In genomic region chr11:126029805-126030204, GRCh38 we compare ENCODE assay signal across 28 cellular contexts. TPM values are rescaled to one million over a fixed set of nuclear protein-coding genes. Genes with fewer than 3 reads are reported as not detected.
DNase-seq lines count a peak whose midpoint lies in the region; ATAC-seq and TF ChIP-seq lines count a peak whose summit lies in the region.
"Had no signal": no experiment of that assay in that cellular context is flagged by ENCODE, and none has a peak within 500 bp of the region (broad histone marks: within the 10 kb centered on the region; RNA-seq: fewer than 3 reads in every experiment).

No MANE protein-coding gene starts in this region.

- H3K4me1 ChIP-seq in right lobe of liver (peaks cover 0 to 28% (median 11%) of the 10 kb centered on the region in 4 donors), suprapubic skin (peaks cover 24% of the 10 kb centered on the region)

- DNase-seq in NCI-H2171 treated with DMSO at 0.1 percent for 48 hours (lab: John Stamatoyannopoulos, UW) (peak; percentile 22), NCI-H2171 (lab: John Stamatoyannopoulos, UW) (no peak), fibroblast of villous mesenchyme (ENCODE audit: low read depth) (peak; percentile 4), right lobe of liver (no peak), suprapubic skin (ENCODE audit: low spot score in 2 of 2) (no peak), NOMO-1 treated with DMSO at 0.1 percent for 48 hours (lab: John Stamatoyannopoulos, UW; ENCODE audit: unreplicated experiment) (no peak)
- no peak for DNase-seq in activated CD4-positive, alpha-beta T cell treated with anti-CD3 and anti-CD28 coated beads, Interleukin-2, amount 50 U/mL, for 4 hours
- DNase-seq: activated CD4-positive, alpha-beta T cell treated with anti-CD3 and anti-CD28 coated beads, Interleukin-2, amount 10 ng/mL, durations not matched to agents 7 days and 5 days; activated effector memory CD4-positive, alpha-beta T cell treated with Interleukin-2 at 50 U/mL for 16 hours; activated T-cell treated with anti-CD3 and anti-CD28 coated beads, Interleukin-2, amount 50 U/mL, for 1 hour; COR-L47; DND-41; GF-D8; MM.1S; naive B cell; NCI-H1105 treated with DMSO at 0.1 percent for 48 hours; NCI-H2029; NCI-H226; NCI-H774; stimulated activated CD4-positive, alpha-beta T cell treated with anti-CD3 and anti-CD28 coated beads, Interleukin-4, amount 100 ng/mL, for 4 hours; substantia nigra; T-cell; WERI-Rb-1 had no signal

- TF ChIP-seq POLR2A in right lobe of liver (IDR thresholded peaks at IDR 0.05) (no peak), suprapubic skin (IDR thresholded peaks at IDR 0.05) (no peak)

- no peak for TF ChIP-seq EP300 in suprapubic skin (IDR thresholded peaks at IDR 0.05)

- no peak overlapping the region for H3K27ac ChIP-seq in right lobe of liver
- H3K27ac ChIP-seq in suprapubic skin = peak overlapping the region; percentile 42
- H3K27ac ChIP-seq: 22Rv1; BLaER1 treated with 17β-estradiol and CSF1 and Interleukin-3, amounts not matched to agents 10 nM and 100 nM; WERI-Rb-1 had no signal

- ATAC-seq in right lobe of liver (peak; percentile 73 to 87 (median 84)), HG02571 (IDR thresholded peaks at IDR 0.05; ENCODE audit: unreplicated experiment) (no peak)
- ATAC-seq: activated naive CD4-positive, alpha-beta T cell treated with anti-CD3 and anti-CD28 coated beads, Interleukin-2, amount 50 U/mL, for 72 hours; sciatic nerve; T-cell had no signal

- 76% methylated on average over 2 of the region's 2 CpGs for WGBS in right lobe of liver (ENCODE audit: insufficient coverage, low coverage, low lambda C conversion rate, missing lambda C conversion rate)
- WGBS in suprapubic skin = 89% methylated on average over 2 of the region's 2 CpGs

- H3K27me3 ChIP-seq in right lobe of liver (no peaks in the 10 kb centered on the region), suprapubic skin (no peaks in the 10 kb centered on the region)
- H3K27me3 ChIP-seq: BLaER1 treated with 17β-estradiol and CSF1 and Interleukin-3, amounts not matched to agents 10 nM and 100 nM had no signal

- TF ChIP-seq CTCF in fibroblast of villous mesenchyme (IDR thresholded peaks at IDR 0.05; ENCODE audit: insufficient read depth, low read depth, low read length) (no peak), right lobe of liver (IDR thresholded peaks at IDR 0.05) (no peak), suprapubic skin (IDR thresholded peaks at IDR 0.05) (no peak)

- H3K9me3 ChIP-seq in right lobe of liver (no peaks in the 10 kb centered on the region), suprapubic skin (no peaks in the 10 kb centered on the region)
- H3K9me3 ChIP-seq: BLaER1 treated with 17β-estradiol and CSF1 and Interleukin-3, amounts not matched to agents 10 nM and 100 nM had no signal

- H3K36me3 ChIP-seq in right lobe of liver (no peaks in the 10 kb centered on the region), suprapubic skin (no peaks in the 10 kb centered on the region)
- H3K36me3 ChIP-seq: BLaER1 treated with 17β-estradiol and CSF1 and Interleukin-3, amounts not matched to agents 10 nM and 100 nM; WERI-Rb-1 had no signal

- intact Hi-C loops in right lobe of liver (cut with DNase I) = loop anchor here in 1 of 2 donors (10.0 kb wide), 1 partner anchor 85 kb away; the partner anchor contains the start of gene VSIG10L2

- no peak overlapping the region for H3K4me3 ChIP-seq in fibroblast of villous mesenchyme (ENCODE audit: low read depth, low read length)
- no peak overlapping the region for H3K4me3 ChIP-seq in right lobe of liver
- H3K4me3 ChIP-seq in suprapubic skin = no peak overlapping the region
- H3K4me3 ChIP-seq: BLaER1 treated with 17β-estradiol and CSF1 and Interleukin-3, amounts not matched to agents 10 nM and 100 nM had no signal

RNA-seq across cellular contexts. Expression of gene CDON, which starts 32.9 kb away (rescaled TPM):
- total RNA-seq in fibroblast of villous mesenchyme (2.3 and 2.6 TPM in 2 replicates), right lobe of liver (1 to 10 TPM; 1.8 to 4.1 (median 3.3) TPM), suprapubic skin (10 to 100 TPM; 27.6 to 67.4 (median 43.1) TPM)

Comparison
In these comparisons a context has a peak if more than half of its experiments do, and no peak if none do; other contexts are left out.
1. DNase-seq: peak in NCI-H2171 treated with DMSO at 0.1 percent for 48 hours (single experiment) and fibroblast of villous mesenchyme (single experiment); none in NCI-H2171 (single experiment), right lobe of liver (0 of 3), suprapubic skin (0 of 2), NOMO-1 treated with DMSO at 0.1 percent for 48 hours (single experiment) and activated CD4-positive, alpha-beta T cell treated with anti-CD3 and anti-CD28 coated beads, Interleukin-2, amount 50 U/mL, for 4 hours (0 of 2).